ENCODE assay signal across 7 cellular contexts in the genomic region with DNA sequence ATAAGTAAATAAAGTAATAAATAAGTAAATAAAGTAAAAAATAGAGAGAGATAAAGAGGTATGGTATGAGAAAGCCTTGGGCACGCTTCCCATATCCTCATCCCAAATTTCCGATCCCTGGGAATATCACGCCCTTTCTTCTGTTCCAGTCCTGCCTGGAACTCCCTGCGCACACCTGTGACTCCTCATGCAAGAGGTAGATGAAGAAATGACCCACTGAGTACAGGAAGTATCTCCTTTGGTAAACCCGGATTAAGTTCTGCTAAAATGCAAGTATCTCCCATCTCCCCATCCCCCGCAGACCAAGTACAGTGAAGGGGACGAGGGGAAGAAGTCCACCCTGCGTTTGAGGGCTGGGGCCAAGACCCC. TPM values are rescaled to one million over a fixed set of nuclear protein-coding genes. Genes with fewer than 3 reads are reported as not detected.
A peak's percentile ranks its signal among the peaks of the same experiment; 100 is the strongest.
DNase-seq lines count a peak whose midpoint lies in the region; ATAC-seq and TF ChIP-seq lines count a peak whose summit lies in the region.

No MANE protein-coding gene starts in this region.

- H3K27me3 ChIP-seq in H7 (ENCODE audit: control insufficient read depth, insufficient read depth, low read length) = no peaks in the 10 kb centered on the region
- H3K27me3 ChIP-seq in SJSA1 (replicated peaks) = no peaks in the 10 kb centered on the region
- no peaks in the 10 kb centered on the region for H3K27me3 ChIP-seq in gastroesophageal sphincter

- no peaks in the 10 kb centered on the region for H3K27me3 Mint-ChIP-seq in stimulated activated memory B cell treated with anti-CD40 and anti-IgM and Interleukin-4, amounts not matched to agents 10 μg/mL and 1 μg/mL and 100 μg/mL, for 72 hours

- H3K4me3 ChIP-seq in H7 (ENCODE audit: insufficient read depth, low read depth, low read length) (peak overlapping the region; percentile 83; the same call in 1 of the 2 replicates), SJSA1 (peak overlapping the region; percentile 86), gastroesophageal sphincter (peak overlapping the region; percentile 69 to 87)

- H3K27ac ChIP-seq in SJSA1 (no peak overlapping the region), gastroesophageal sphincter (peak overlapping the region in 3 of 4 donors; percentile 95 to 97 (median 97))

- whole genome bisulfite sequencing in gastroesophageal sphincter (ENCODE audit: low coverage in 1 of 2), 2 donors = 13 to 17% methylated on average over 5 to 8 of the region's 8 CpGs

- ATAC-seq in gastroesophageal sphincter = no peak
- ATAC-seq in stimulated activated memory B cell treated with anti-CD40 and anti-IgM and Interleukin-4, amounts not matched to agents 10 μg/mL and 1 μg/mL and 100 μg/mL, for 72 hours = no peak
- ATAC-seq in GM21737 (IDR thresholded peaks at IDR 0.05; ENCODE audit: unreplicated experiment) = no peak

- H3K27ac Mint-ChIP-seq in stimulated activated memory B cell treated with anti-CD40 and anti-IgM and Interleukin-4, amounts not matched to agents 10 μg/mL and 1 μg/mL and 100 μg/mL, for 72 hours = peak overlapping the region; percentile 99

- no peak for TF ChIP-seq POLR2A in gastroesophageal sphincter (IDR thresholded peaks at IDR 0.05)

- peak overlapping the region; percentile 99 for H3K4me3 Mint-ChIP-seq in stimulated activated memory B cell treated with anti-CD40 and anti-IgM and Interleukin-4, amounts not matched to agents 10 μg/mL and 1 μg/mL and 100 μg/mL, for 72 hours

- H3K36me3 Mint-ChIP-seq in stimulated activated memory B cell treated with anti-CD40 and anti-IgM and Interleukin-4, amounts not matched to agents 10 μg/mL and 1 μg/mL and 100 μg/mL, for 72 hours = peaks cover 10% of the 10 kb centered on the region

- TF ChIP-seq CTCF in gastroesophageal sphincter (IDR thresholded peaks at IDR 0.05) = no peak

- no peaks in the 10 kb centered on the region for H3K9me3 Mint-ChIP-seq in stimulated activated memory B cell treated with anti-CD40 and anti-IgM and Interleukin-4, amounts not matched to agents 10 μg/mL and 1 μg/mL and 100 μg/mL, for 72 hours

- TF ChIP-seq EP300 in gastroesophageal sphincter (IDR thresholded peaks at IDR 0.05) = no peak

- H3K9me3 ChIP-seq in SJSA1 (replicated peaks) (no peaks in the 10 kb centered on the region), gastroesophageal sphincter (no peaks in the 10 kb centered on the region)

- H3K4me1 Mint-ChIP-seq in stimulated activated memory B cell treated with anti-CD40 and anti-IgM and Interleukin-4, amounts not matched to agents 10 μg/mL and 1 μg/mL and 100 μg/mL, for 72 hours = peaks cover 40% of the 10 kb centered on the region

- H3K4me1 ChIP-seq in SJSA1 (replicated peaks) (peaks cover 7% of the 10 kb centered on the region), gastroesophageal sphincter (peaks cover 0 to 48% (median 24%) of the 10 kb centered on the region in 3 donors)

- DNase-seq in H7 = no peak
- no peak for DNase-seq in SJSA1 (ENCODE audit: low read depth in 1 of 2, low spot score in 2 of 2)
- DNase-seq in stimulated activated CD4-positive, alpha-beta T cell treated with anti-CD3 and anti-CD28 coated beads, Interleukin-4, amount 100 ng/mL, for 1 hour = no peak
- DNase-seq in occipital lobe (lab: John Stamatoyannopoulos, UW) = no peak

- H3K36me3 ChIP-seq in H7 (replicated peaks; ENCODE audit: control insufficient read depth, insufficient read depth, low read length) (no peaks in the 10 kb centered on the region), SJSA1 (peaks cover 20% of the 10 kb centered on the region), gastroesophageal sphincter (peaks cover 0 to 16% of the 10 kb centered on the region in 2 donors)

RNA-seq across cellular contexts. Expression of a gene that starts 0.4 kb away (rescaled TPM):
- 1.5 and 3.8 TPM in 2 replicates for total RNA-seq in H7 (2014; rRNA removed; shearing (Covaris generic))
- 3.8 and 7.2 TPM in 2 replicates for total RNA-seq in SJSA1 (2014; rRNA removed; shearing (Covaris generic))
- total RNA-seq in gastroesophageal sphincter (10 to 100 TPM in 3 of 4 donors, 1 to 10 TPM in 1; 8.7 to 19.6 (median 11.5) TPM), occipital lobe (29.3 TPM)

RNA-seq across cellular contexts. Expression of a gene that starts 6.0 kb away (rescaled TPM):
- total RNA-seq in H7 (2014; rRNA removed; shearing (Covaris generic)) = 7.7 and 12.9 TPM in 2 replicates
- 2.6 and 8.4 TPM in 2 replicates for total RNA-seq in SJSA1 (2014; rRNA removed; shearing (Covaris generic))
- total RNA-seq in gastroesophageal sphincter (10 to 100 TPM in 1 of 4 donors, 1 to 10 TPM in 3; 7.3 to 11.4 (median 8.0) TPM), occipital lobe (37.6 TPM)

RNA-seq across cellular contexts. Expression of a gene that starts 22.3 kb away (rescaled TPM):
- 2.7 and 4.1 TPM in 2 replicates for total RNA-seq in H7 (2014; rRNA removed; shearing (Covaris generic))
- 0.53 and 5.4 TPM in 2 replicates for total RNA-seq in SJSA1 (2014; rRNA removed; shearing (Covaris generic))
- total RNA-seq in gastroesophageal sphincter (1 to 10 TPM; 1.9 to 4.9 (median 3.1) TPM), occipital lobe (14.3 TPM)
